9 cellular contexts compared by ENCODE assay signal in the genomic region with DNA sequence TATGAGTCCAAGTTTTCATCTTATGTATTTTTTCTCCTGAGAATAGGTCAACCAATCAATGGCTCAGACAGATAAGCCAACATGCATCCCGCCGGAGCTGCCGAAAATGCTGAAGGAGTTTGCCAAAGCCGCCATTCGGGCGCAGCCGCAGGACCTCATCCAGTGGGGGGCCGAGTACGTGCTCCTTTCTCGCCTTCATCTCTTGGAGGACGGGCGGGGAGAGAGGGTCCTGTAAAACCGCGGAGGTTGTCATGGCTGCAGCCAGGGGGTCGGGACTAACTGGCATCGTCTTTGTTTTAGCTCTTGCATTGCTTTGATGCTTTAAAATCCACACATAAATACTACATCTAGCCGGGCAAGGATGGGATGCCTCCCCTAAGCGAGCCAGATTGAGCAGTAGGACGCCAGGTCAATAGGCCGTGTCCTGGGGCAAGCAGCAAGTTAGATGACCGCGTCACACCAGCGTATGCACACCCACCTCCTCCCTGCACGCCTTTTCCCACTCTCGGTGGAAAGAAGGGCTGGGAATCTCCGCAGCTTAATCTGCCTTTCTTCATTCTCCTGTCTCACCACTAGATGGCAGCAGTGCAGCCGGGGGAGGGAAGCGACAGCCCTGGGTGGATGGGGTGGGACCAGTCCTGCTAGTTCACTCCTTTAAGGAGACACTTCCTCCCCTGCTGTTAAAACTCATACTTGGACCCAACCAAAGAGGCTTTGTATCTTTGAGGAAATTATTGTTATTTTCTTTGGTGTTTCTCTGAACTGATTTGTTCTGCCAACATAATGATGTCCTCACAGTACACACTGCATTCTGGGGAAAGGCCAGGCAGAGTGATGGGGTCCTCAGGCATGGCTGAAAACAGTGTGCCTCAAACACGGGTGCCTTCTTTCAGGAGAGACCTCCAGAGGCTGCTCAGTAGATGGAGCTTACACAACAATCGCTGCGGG. TPM values are rescaled to one million over a fixed set of nuclear protein-coding genes. Genes with fewer than 3 reads are reported as not detected.
A peak's percentile ranks its signal among the peaks of the same experiment; 100 is the strongest.
DNase-seq lines count a peak whose midpoint lies in the region; ATAC-seq lines count a peak whose summit lies in the region.
"Not testable (repeated sequence)": the region's sequence is repeated elsewhere in the genome, so short reads cannot be mapped to it uniquely, and the experiment has no call there.
"Had no signal": no experiment of that assay in that cellular context is flagged by ENCODE, and none has a peak within 500 bp of the region (broad histone marks: within the 10 kb centered on the region; RNA-seq: fewer than 3 reads in every experiment).

No MANE protein-coding gene starts in this region.

- WGBS in GM23248 (ENCODE audit: low coverage in 1 of 2, low lambda C conversion rate in 2 of 2, missing lambda C conversion rate in 2 of 2), 2 experiments = 2% methylated on average over 26 to 29 of the region's 31 CpGs

- H4K20me1 ChIP-seq in GM23248 (ENCODE audit: insufficient read depth) = not testable (repeated sequence)

- not testable (repeated sequence) for H3K36me3 Mint-ChIP-seq in activated naive CD8-positive, alpha-beta T cell treated with anti-CD3 and anti-CD28 coated beads, Interleukin-2, amount 50 U/mL, for 24 hours (ENCODE audit: low read depth); stimulated activated memory B cell treated with anti-CD40 and anti-IgM and Interleukin-4, amounts not matched to agents 10 μg/mL and 1 μg/mL and 100 μg/mL, for 72 hours

- H3K4me3 Mint-ChIP-seq in activated naive CD8-positive, alpha-beta T cell treated with anti-CD3 and anti-CD28 coated beads, Interleukin-2, amount 50 U/mL, for 24 hours = peak overlapping the region; percentile 36
- H3K4me3 Mint-ChIP-seq in stimulated activated memory B cell treated with anti-CD40 and anti-IgM and Interleukin-4, amounts not matched to agents 10 μg/mL and 1 μg/mL and 100 μg/mL, for 72 hours = peak overlapping the region; percentile 51

- not testable (repeated sequence) for H3K27ac ChIP-seq in GM23248; mucosa of rectum (ENCODE audit: low read depth in 2 of 2, low read length in 2 of 2)

- peak overlapping the region; percentile 59 for H2AFZ ChIP-seq in GM23248

- H3K27me3 Mint-ChIP-seq in activated naive CD8-positive, alpha-beta T cell treated with anti-CD3 and anti-CD28 coated beads, Interleukin-2, amount 50 U/mL, for 24 hours = peaks cover 21% of the 10 kb centered on the region
- H3K27me3 Mint-ChIP-seq in stimulated activated memory B cell treated with anti-CD40 and anti-IgM and Interleukin-4, amounts not matched to agents 10 μg/mL and 1 μg/mL and 100 μg/mL, for 72 hours = peaks cover 13% of the 10 kb centered on the region

- not testable (repeated sequence) for H3K27ac Mint-ChIP-seq in activated naive CD8-positive, alpha-beta T cell treated with anti-CD3 and anti-CD28 coated beads, Interleukin-2, amount 50 U/mL, for 24 hours; stimulated activated memory B cell treated with anti-CD40 and anti-IgM and Interleukin-4, amounts not matched to agents 10 μg/mL and 1 μg/mL and 100 μg/mL, for 72 hours

- H3K4me3 ChIP-seq in GM23248 = peak overlapping the region; percentile 72
- peak overlapping the region; percentile 16 to 43 for H3K4me3 ChIP-seq in mucosa of rectum (ENCODE audit: low read length in 2 of 2)

- H3K4me2 ChIP-seq in GM23248 (ENCODE audit: unreplicated experiment) = peak overlapping the region; percentile 67

- H3K36me3 ChIP-seq in GM23248 (ENCODE audit: low read depth); mucosa of rectum (ENCODE audit: control insufficient read depth in 2 of 2, insufficient read depth in 2 of 2, low read length in 2 of 2): not testable (repeated sequence)

- in situ Hi-C loops in Caki2 (cut with HindIII; ENCODE audit: low pct_unique_long_range_greater_than_20kb, low sequenced_read_pairs) = not testable (repeated sequence)
- in situ Hi-C loops in GM23248 (cut with MboI) = loop anchor here (25.0 kb wide), 1 partner anchor 415 kb away; a partner anchor contains a TSS

- peak overlapping the region; percentile 26; the same call in 1 of the 2 replicates for H3K9ac ChIP-seq in GM23248
- H3K9ac ChIP-seq in mucosa of rectum (ENCODE audit: low read depth in 1 of 2, low read length in 2 of 2) = not testable (repeated sequence)

- H3K79me2 ChIP-seq in GM23248 (ENCODE audit: insufficient read depth) = not testable (repeated sequence)

- peaks cover 24% of the 10 kb centered on the region for H3K27me3 ChIP-seq in GM23248 (replicated peaks; ENCODE audit: insufficient read depth)
- not testable (repeated sequence) for H3K27me3 ChIP-seq in mucosa of rectum (ENCODE audit: control insufficient read depth in 2 of 2, insufficient read depth in 2 of 2, low read length in 2 of 2)

- H3K4me1 ChIP-seq in GM23248 (ENCODE audit: insufficient read depth); mucosa of rectum (ENCODE audit: control insufficient read depth in 2 of 2, insufficient read depth in 2 of 2, low read length in 2 of 2): not testable (repeated sequence)

- H3F3A ChIP-seq in GM23248 (ENCODE audit: insufficient read depth) = not testable (repeated sequence)

- H3K9me3 Mint-ChIP-seq in activated naive CD8-positive, alpha-beta T cell treated with anti-CD3 and anti-CD28 coated beads, Interleukin-2, amount 50 U/mL, for 24 hours; stimulated activated memory B cell treated with anti-CD40 and anti-IgM and Interleukin-4, amounts not matched to agents 10 μg/mL and 1 μg/mL and 100 μg/mL, for 72 hours: not testable (repeated sequence)

- H3K9me2 ChIP-seq in GM23248 (ENCODE audit: insufficient read depth) = not testable (repeated sequence)

- DNase-seq in Caki2 (ENCODE audit: low read depth) (peak; percentile 29), GM23248 (peak; percentile 55), NCI-H128 (lab: John Stamatoyannopoulos, UW; ENCODE audit: unreplicated experiment) (peak; percentile 50), foreskin melanocyte (peak; percentile 50)
- peak; percentile 14 for DNase-seq in activated naive CD8-positive, alpha-beta T cell treated with anti-CD3 and anti-CD28 coated beads, Interleukin-2, amount 50 U/mL, for 24 hours

- H3K4me1 Mint-ChIP-seq in activated naive CD8-positive, alpha-beta T cell treated with anti-CD3 and anti-CD28 coated beads, Interleukin-2, amount 50 U/mL, for 24 hours; stimulated activated memory B cell treated with anti-CD40 and anti-IgM and Interleukin-4, amounts not matched to agents 10 μg/mL and 1 μg/mL and 100 μg/mL, for 72 hours: not testable (repeated sequence)

- peak; percentile 94 for ATAC-seq in SK-N-SH treated with all-trans-retinoic acid at 6 μM for 48 hours
- ATAC-seq in activated naive CD8-positive, alpha-beta T cell treated with anti-CD3 and anti-CD28 coated beads, Interleukin-2, amount 50 U/mL, for 24 hours = peak; percentile 69
- ATAC-seq in stimulated activated memory B cell treated with anti-CD40 and anti-IgM and Interleukin-4, amounts not matched to agents 10 μg/mL and 1 μg/mL and 100 μg/mL, for 72 hours = peak; percentile 74

- H3K9me3 ChIP-seq in GM23248 (ENCODE audit: low read depth); mucosa of rectum (ENCODE audit: control insufficient read depth in 2 of 2, low read length in 2 of 2): not testable (repeated sequence)

RNA-seq across cellular contexts. Expression of a gene that starts 3.3 kb away (rescaled TPM):
- total RNA-seq in Caki2 (2014; rRNA removed; shearing (Covaris generic); ENCODE audit: low replicate concordance) = 3.5 TPM in 1 of 2 replicates, not detected in the other
- not detected in 2 replicates for total RNA-seq in GM23248 (2014; rRNA removed; shearing (Covaris generic))
- not detected in 2 replicates for polyA plus RNA-seq in GM23248 (2016; fragmentation: Nextera tagmentation; extraction: Ambion mirVana)
- total RNA-seq: T-helper 1 cell treated with Interleukin-12 subunit alpha and Interleukin-12 subunit beta and Interleukin-4 antibody, amounts not matched to agents 30 ng/mL and 1 ng/mL, for 36 hours had no signal
